ENCODE assay signal across 9 cellular contexts in genomic region chr6:75735491-75736186, GRCh38. TPM values are rescaled to one million over a fixed set of nuclear protein-coding genes. Genes with fewer than 3 reads are reported as not detected.
A peak's percentile ranks its signal among the peaks of the same experiment; 100 is the strongest.
DNase-seq lines count a peak whose midpoint lies in the region; ATAC-seq and FAIRE-seq lines count a peak whose summit lies in the region.
"Had no signal": no experiment of that assay in that cellular context is flagged by ENCODE, and none has a peak within 500 bp of the region (broad histone marks: within the 10 kb centered on the region; RNA-seq: fewer than 3 reads in every experiment).

No MANE protein-coding gene starts in this region.

- intact Hi-C loops in CD4-positive, alpha-beta memory T cell (cut with micrococcal nuclease): no loop called here

- no peaks in the 10 kb centered on the region for H3K4me1 Mint-ChIP-seq in CD4-positive, alpha-beta memory T cell

- POLR2A ChIA-PET in CD4-positive, alpha-beta memory T cell (lab: Charles Lee; ENCODE audit: partially characterized antibody): no interaction called here

- no peak overlapping the region for H3K27ac Mint-ChIP-seq in CD4-positive, alpha-beta memory T cell

- H3K4me1 ChIP-seq in endocrine pancreas (ENCODE audit: control insufficient read depth, insufficient read depth, low read length): peaks cover 4% of the 10 kb centered on the region
- H3K4me1 ChIP-seq in CD4-positive, alpha-beta memory T cell (ENCODE audit: insufficient read depth, low read length): no peaks in the 10 kb centered on the region

- in situ Hi-C loops in ACHN (cut with HindIII; ENCODE audit: low pct_ligation_motif_present, low pct_unique_long_range_greater_than_20kb, low sequenced_read_pairs): no loop called here

- peak overlapping the region; percentile 26 for H3K9ac ChIP-seq in endocrine pancreas (ENCODE audit: control insufficient read depth, insufficient read depth, low read length)

- no peak overlapping the region for H3K27ac ChIP-seq in CD4-positive, alpha-beta memory T cell (ENCODE audit: low read depth, low read length)

- H3K36me3 Mint-ChIP-seq in CD4-positive, alpha-beta memory T cell: no peaks in the 10 kb centered on the region

- CTCF ChIA-PET in CD4-positive, alpha-beta memory T cell (lab: Charles Lee; ENCODE audit: partially characterized antibody): no interaction called here

- no peaks in the 10 kb centered on the region for H3K9me3 Mint-ChIP-seq in CD4-positive, alpha-beta memory T cell

- FAIRE-seq in HTR-8/SVneo (lab: Jason Lieb, UNC): no peak

- no peaks in the 10 kb centered on the region for H3K9me3 ChIP-seq in endocrine pancreas (ENCODE audit: control insufficient read depth, low read length)
- H3K9me3 ChIP-seq in CD4-positive, alpha-beta memory T cell (ENCODE audit: control insufficient read depth in 1 of 2, low read length in 2 of 2): no peaks in the 10 kb centered on the region

- no peak overlapping the region for H3K4me3 Mint-ChIP-seq in CD4-positive, alpha-beta memory T cell

- peak; percentile 48 for DNase-seq in ACHN
- no peak for DNase-seq in NCI-H1694 treated with DMSO at 0.1 percent for 48 hours (lab: John Stamatoyannopoulos, UW)
- no peak for DNase-seq in HTR-8/SVneo (ENCODE audit: insufficient read length, low spot score)
- no peak for DNase-seq in CD4-positive, alpha-beta memory T cell
- DNase-seq in NCI-H748 (lab: John Stamatoyannopoulos, UW; ENCODE audit: unreplicated experiment): no peak
- DNase-seq: effector CD4-positive, alpha-beta T cell had no signal

- H3K4me3 ChIP-seq in endocrine pancreas (ENCODE audit: control insufficient read depth, insufficient read depth, low read length): peak overlapping the region; percentile 14
- no peak overlapping the region for H3K4me3 ChIP-seq in CD4-positive, alpha-beta memory T cell (ENCODE audit: low read length in 2 of 2)

- no peaks in the 10 kb centered on the region for H3K36me3 ChIP-seq in endocrine pancreas (ENCODE audit: control insufficient read depth, insufficient read depth, low read length)
- no peaks in the 10 kb centered on the region for H3K36me3 ChIP-seq in CD4-positive, alpha-beta memory T cell (ENCODE audit: insufficient read depth, low read length)

- peaks cover 0 to 2% of the 10 kb centered on the region in 2 donors for H3K27me3 Mint-ChIP-seq in CD4-positive, alpha-beta memory T cell

- ATAC-seq in GM19455 (IDR thresholded peaks at IDR 0.05; ENCODE audit: unreplicated experiment): peak; percentile 61
- ATAC-seq in HG03378 (IDR thresholded peaks at IDR 0.05; ENCODE audit: unreplicated experiment): peak; percentile 95

- no peaks in the 10 kb centered on the region for H3K27me3 ChIP-seq in endocrine pancreas (ENCODE audit: control insufficient read depth, insufficient read depth, low read length)
- no peaks in the 10 kb centered on the region for H3K27me3 ChIP-seq in CD4-positive, alpha-beta memory T cell (ENCODE audit: insufficient read depth, low read length)

RNA-seq across cellular contexts. Expression of gene MYO6, which starts 13.4 kb away (rescaled TPM):
- 1 to 10 TPM; 4.1 to 4.4 TPM for total RNA-seq in CD4-positive, alpha-beta memory T cell
- polyA plus RNA-seq in CD4-positive, alpha-beta memory T cell: 1 to 10 TPM; 3.3 to 5.7 TPM
